1 cellular context compared by ENCODE assay signal in the genomic region with DNA sequence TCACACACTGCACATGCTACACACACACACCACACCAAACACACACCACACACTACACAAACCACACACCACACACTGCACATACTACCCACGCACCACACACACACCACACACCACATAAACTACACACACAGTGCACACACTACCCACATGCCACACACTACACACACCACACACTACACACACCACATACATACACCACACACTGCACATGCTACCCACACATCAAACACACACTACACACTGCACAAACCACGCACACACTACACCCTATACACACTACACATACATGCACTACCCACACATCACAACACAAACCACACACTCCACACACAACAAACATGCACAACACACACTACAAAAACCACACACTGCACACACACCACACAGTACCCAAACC.
TF ChIP-seq lines count a peak whose summit lies in the region.

No MANE protein-coding gene starts in this region.

TF ChIP-seq in IMR-90, 13 proteins besides CTCF, POLR2A, EP300 and RAD21 (continued from another document):
- no peak for TF ChIP-seq BHLHE40 (IDR thresholded peaks at IDR 0.05; ENCODE audit: low read depth, low read length)
- no peak for TF ChIP-seq MAFK (IDR thresholded peaks at IDR 0.05; ENCODE audit: low read depth, low read length)
- no peak for TF ChIP-seq MAZ (IDR thresholded peaks at IDR 0.05; ENCODE audit: borderline replicate concordance, low read depth, low read length)
- TF ChIP-seq, protein P1, sequence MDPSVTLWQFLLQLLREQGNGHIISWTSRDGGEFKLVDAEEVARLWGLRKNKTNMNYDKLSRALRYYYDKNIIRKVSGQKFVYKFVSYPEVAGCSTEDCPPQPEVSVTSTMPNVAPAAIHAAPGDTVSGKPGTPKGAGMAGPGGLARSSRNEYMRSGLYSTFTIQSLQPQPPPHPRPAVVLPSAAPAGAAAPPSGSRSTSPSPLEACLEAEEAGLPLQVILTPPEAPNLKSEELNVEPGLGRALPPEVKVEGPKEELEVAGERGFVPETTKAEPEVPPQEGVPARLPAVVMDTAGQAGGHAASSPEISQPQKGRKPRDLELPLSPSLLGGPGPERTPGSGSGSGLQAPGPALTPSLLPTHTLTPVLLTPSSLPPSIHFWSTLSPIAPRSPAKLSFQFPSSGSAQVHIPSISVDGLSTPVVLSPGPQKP (IDR thresholded peaks at IDR 0.05; ENCODE audit: borderline replicate concordance, low read depth, low read length) = no peak
- no peak for TF ChIP-seq RCOR1 (IDR thresholded peaks at IDR 0.05; ENCODE audit: insufficient replicate concordance, low read length)
- no peak for TF ChIP-seq SMC3 (IDR thresholded peaks at IDR 0.05; ENCODE audit: low read depth, low read length)
- TF ChIP-seq, protein P2, sequence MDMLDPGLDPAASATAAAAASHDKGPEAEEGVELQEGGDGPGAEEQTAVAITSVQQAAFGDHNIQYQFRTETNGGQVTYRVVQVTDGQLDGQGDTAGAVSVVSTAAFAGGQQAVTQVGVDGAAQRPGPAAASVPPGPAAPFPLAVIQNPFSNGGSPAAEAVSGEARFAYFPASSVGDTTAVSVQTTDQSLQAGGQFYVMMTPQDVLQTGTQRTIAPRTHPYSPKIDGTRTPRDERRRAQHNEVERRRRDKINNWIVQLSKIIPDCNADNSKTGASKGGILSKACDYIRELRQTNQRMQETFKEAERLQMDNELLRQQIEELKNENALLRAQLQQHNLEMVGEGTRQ (IDR thresholded peaks at IDR 0.05; ENCODE audit: low read depth, low read length) = no peak
- TF ChIP-seq NFE2L2 (IDR thresholded peaks at IDR 0.05; ENCODE audit: low read depth, low read length) = no peak
- TF ChIP-seq MXI1 (IDR thresholded peaks at IDR 0.05; ENCODE audit: borderline replicate concordance, low read depth, low read length) = no peak
- TF ChIP-seq CEBPB (IDR thresholded peaks at IDR 0.05; ENCODE audit: low read depth, low read length) = no peak
- no peak for TF ChIP-seq FOS (IDR thresholded peaks at IDR 0.05; ENCODE audit: low read depth, low read length)
